Comparison of ENCODE assay signal across 10 cellular contexts in the genomic region with DNA sequence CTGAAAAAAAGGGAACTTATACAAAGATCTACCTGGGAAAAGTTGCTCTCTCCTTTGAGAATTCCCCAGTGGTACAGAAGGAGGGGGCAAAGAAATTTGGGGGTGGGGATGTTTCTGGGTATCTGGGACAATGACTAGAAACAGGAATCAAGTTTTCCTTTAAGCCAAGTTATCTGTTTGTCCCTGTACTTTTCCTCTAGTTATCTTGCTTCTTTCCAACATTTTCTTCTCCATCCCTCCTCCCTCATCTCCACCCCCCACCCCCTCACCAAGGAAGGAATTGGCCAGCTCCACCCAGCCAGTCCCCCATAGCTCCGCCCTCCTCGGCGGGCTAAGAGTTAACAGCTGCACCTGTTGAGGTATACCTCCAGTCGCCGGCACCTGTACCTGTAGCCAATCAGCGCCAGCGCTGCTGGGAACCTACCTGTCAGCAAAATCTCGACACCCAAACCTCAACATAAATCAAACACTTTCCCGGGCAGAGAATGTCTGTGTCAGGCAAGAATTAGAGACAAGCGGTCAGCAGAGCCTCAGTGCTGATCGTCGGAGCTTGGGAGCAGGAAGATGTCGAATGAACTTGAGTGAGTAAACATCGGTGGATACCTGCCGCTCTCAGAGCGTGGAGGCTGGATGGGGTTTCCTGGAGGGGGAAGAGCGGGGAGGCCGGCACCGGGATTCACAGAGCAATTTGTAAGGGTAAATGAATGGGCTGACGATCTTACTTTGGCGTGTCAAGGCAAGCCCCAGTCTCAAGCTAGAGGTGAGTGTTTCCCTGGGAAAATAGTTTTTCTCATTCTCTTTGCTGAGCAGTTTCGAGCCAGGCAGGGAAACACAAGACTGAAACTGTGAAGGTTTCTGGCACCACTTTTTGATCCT. TPM values are rescaled to one million over a fixed set of nuclear protein-coding genes. Genes with fewer than 3 reads are reported as not detected.
DNase-seq lines count a peak whose midpoint lies in the region; ATAC-seq and TF ChIP-seq lines count a peak whose summit lies in the region.
"Had no signal": no experiment of that assay in that cellular context is flagged by ENCODE, and none has a peak within 500 bp of the region (broad histone marks: within the 10 kb centered on the region; RNA-seq: fewer than 3 reads in every experiment).

A gene (plus strand): TSS at position 370 of the 876 bp plus-strand sequence. CDS start 195 bp downstream, at position 565.

- intact Hi-C loops in activated CD4-positive, alpha-beta T cell treated with anti-CD3 and anti-CD28 coated beads, Interleukin-2, amount 10 ng/mL, durations not matched to agents 24 days and 14 days (cut with micrococcal nuclease), result loop anchor here (5.0 kb wide), 1 partner anchor 42 kb away; no protein-coding TSS in a partner anchor
- intact Hi-C loops in stomach (cut with DNase I; ENCODE audit: low total_unique reads), result no loop called here

- peaks cover 0 to 30% (median 5%) of the 10 kb centered on the region in 3 donors for H3K27me3 ChIP-seq in stomach

- H3K9me3 ChIP-seq in SK-N-MC (ENCODE audit: low read depth, low read length) (no peaks in the 10 kb centered on the region), stomach (no peaks in the 10 kb centered on the region)

- no peaks in the 10 kb centered on the region for H3K36me3 Mint-ChIP-seq in activated CD4-positive, alpha-beta T cell treated with anti-CD3 and anti-CD28 coated beads, Interleukin-2, amount 10 ng/mL, durations not matched to agents 24 days and 14 days (ENCODE audit: low read depth)

- peaks cover 83% of the 10 kb centered on the region for H3K27me3 Mint-ChIP-seq in activated CD4-positive, alpha-beta T cell treated with anti-CD3 and anti-CD28 coated beads, Interleukin-2, amount 10 ng/mL, durations not matched to agents 24 days and 14 days

- H3K27ac ChIP-seq in SK-N-MC (peak within 1 kb of the TSS; percentile 85), stomach (peak within 1 kb of the TSS in 1 of 5 donors; percentile 25)

- ATAC-seq in HG03025 (IDR thresholded peaks at IDR 0.05; ENCODE audit: low FRiP score, unreplicated experiment), result no peak
- ATAC-seq in activated CD4-positive, CD25-positive, alpha-beta regulatory T cell treated with anti-CD3 and anti-CD28 coated beads, Interleukin-2, amount 50 U/mL, for 24 hours, result no peak

- H3K4me3 ChIP-seq in SK-N-MC, result peak within 1 kb of the TSS; percentile 80
- H3K4me3 ChIP-seq in stomach, result peak within 1 kb of the TSS; percentile 20 to 36 (median 26)

- no peak for TF ChIP-seq EP300 in stomach (IDR thresholded peaks at IDR 0.05)

- H3K36me3 ChIP-seq in SK-N-MC (ENCODE audit: insufficient read depth, low read length) (no peaks in the 10 kb centered on the region), stomach (no peaks in the 10 kb centered on the region)

- H3K9ac ChIP-seq in SK-N-MC (ENCODE audit: insufficient read length), result peak within 1 kb of the TSS; percentile 26

- no peak for TF ChIP-seq POLR2A in stomach (IDR thresholded peaks at IDR 0.05)

- in situ Hi-C loops in GM13976 (cut with MboI; ENCODE audit: low sequenced_read_pairs, unreplicated experiment), result no loop called here

- H3K4me1 ChIP-seq in stomach, result peaks cover 28 to 48% (median 38%) of the 10 kb centered on the region in 4 donors

- no peak within 1 kb of the TSS for H3K27ac Mint-ChIP-seq in activated CD4-positive, alpha-beta T cell treated with anti-CD3 and anti-CD28 coated beads, Interleukin-2, amount 10 ng/mL, durations not matched to agents 24 days and 14 days

- peaks cover 32% of the 10 kb centered on the region for H3K4me1 Mint-ChIP-seq in activated CD4-positive, alpha-beta T cell treated with anti-CD3 and anti-CD28 coated beads, Interleukin-2, amount 10 ng/mL, durations not matched to agents 24 days and 14 days

- no peak for TF ChIP-seq CTCF in stomach (IDR thresholded peaks at IDR 0.05)
- TF ChIP-seq CTCF in GM13976 (IDR thresholded peaks at IDR 0.05; ENCODE audit: borderline replicate concordance, control extremely low read depth, extremely low read depth, insufficient read depth, missing control alignments), result no peak

- peak; percentile 64 for DNase-seq in activated CD4-positive, alpha-beta T cell treated with anti-CD3 and anti-CD28 coated beads, Interleukin-2, amount 10 ng/mL, durations not matched to agents 24 days and 14 days
- DNase-seq in activated CD4-positive, alpha-beta T cell treated with anti-CD3 and anti-CD28 coated beads for 1 hour, result no peak
- DNase-seq in SK-N-MC (ENCODE audit: low read depth, low spot score) (no peak), iPS DF 4.7 (ENCODE audit: extremely low read depth, low spot score) (peak; percentile 64), stomach (peak; percentile 75), GM13976 (ENCODE audit: low spot score) (no peak)
- DNase-seq: KBM-7 had no signal

- H3K4me3 Mint-ChIP-seq in activated CD4-positive, alpha-beta T cell treated with anti-CD3 and anti-CD28 coated beads, Interleukin-2, amount 10 ng/mL, durations not matched to agents 24 days and 14 days, result peak within 1 kb of the TSS; percentile 8

- no peaks in the 10 kb centered on the region for H3K9me3 Mint-ChIP-seq in activated CD4-positive, alpha-beta T cell treated with anti-CD3 and anti-CD28 coated beads, Interleukin-2, amount 10 ng/mL, durations not matched to agents 24 days and 14 days

- WGBS in stomach, 5 donors, result 4 to 10% (median 6%) methylated on average over 22 of the region's 22 CpGs

RNA-seq across cellular contexts. Expression of the gene that starts here (rescaled TPM):
- total RNA-seq in activated CD4-positive, alpha-beta T cell treated with anti-CD3 and anti-CD28 coated beads, Interleukin-2, amount 10 ng/mL, durations not matched to agents 24 days and 14 days, result not detected in 2 replicates
- under 1 TPM in 1 of 5 donors, not detected in 4; 0.73 TPM for total RNA-seq in stomach
- 10 to 100 TPM in 1 of 3 donors, under 1 TPM in 2; 0.19 to 13.9 (median 0.61) TPM for polyA plus RNA-seq in stomach
- total RNA-seq: glomerular endothelial cell had no signal

Comparison
In these comparisons a context has a peak if more than half of its experiments do, and no peak if none do; other contexts are left out.
1. Peak in DNase-seq in activated CD4-positive, alpha-beta T cell treated with anti-CD3 and anti-CD28 coated beads, Interleukin-2, amount 10 ng/mL, durations not matched to agents 24 days and 14 days; RNA of the gene not detected or under 1 TPM.
2. DNase-seq: peak in iPS DF 4.7 (single experiment) and stomach (single experiment); none in activated CD4-positive, alpha-beta T cell treated with anti-CD3 and anti-CD28 coated beads for 1 hour (single experiment), SK-N-MC (single experiment) and GM13976 (single experiment).